8 cellular contexts compared by ENCODE assay signal in the genomic region with DNA sequence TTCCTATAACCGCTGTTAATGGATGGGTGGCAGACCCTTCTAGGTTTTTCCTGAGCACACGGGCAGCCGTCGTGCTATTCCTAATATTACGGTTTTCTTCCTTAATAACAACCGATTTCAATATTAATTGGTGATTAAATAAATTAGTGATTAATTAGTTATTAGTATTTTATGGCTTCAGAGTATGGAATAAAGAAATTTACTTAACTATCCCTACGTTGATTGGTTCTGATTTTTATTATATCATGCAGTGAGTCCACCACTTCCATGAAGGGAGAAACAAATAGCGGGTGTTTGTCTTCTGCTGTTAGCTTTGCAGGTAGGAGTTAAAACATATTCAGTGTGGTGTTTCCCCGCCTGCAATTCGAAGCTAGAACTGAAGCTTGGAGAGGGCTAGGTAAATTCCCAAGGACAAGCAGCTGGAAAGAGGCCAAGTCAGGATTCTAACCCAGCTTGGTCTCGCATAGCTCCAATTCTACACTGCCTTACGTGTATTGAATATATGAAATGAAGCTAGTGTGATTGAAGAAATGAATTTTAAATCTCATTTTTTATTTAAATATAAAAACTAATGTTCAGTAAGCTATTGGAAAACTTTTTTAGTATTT. TPM values are rescaled to one million over a fixed set of nuclear protein-coding genes. Genes with fewer than 3 reads are reported as not detected.
A peak's percentile ranks its signal among the peaks of the same experiment; 100 is the strongest.
DNase-seq lines count a peak whose midpoint lies in the region; ATAC-seq, FAIRE-seq and TF ChIP-seq lines count a peak whose summit lies in the region.

No MANE protein-coding gene starts in this region.

- H3K9me3 ChIP-seq in HUES48 (ENCODE audit: control insufficient read depth, insufficient read depth, low read length) (no peaks in the 10 kb centered on the region), pancreas (no peaks in the 10 kb centered on the region)

- peak; percentile 5 for FAIRE-seq in pancreas (lab: Jason Lieb, UNC)

- DNase-seq in AG10803 (ENCODE audit: low read depth) = no peak
- no peak for DNase-seq in activated CD8-positive, alpha-beta T cell treated with anti-CD3 and anti-CD28 coated beads for 36 hours
- DNase-seq in glomerular endothelial cell (ENCODE audit: extremely low read depth, low read depth, low spot score) = peak; percentile 5
- peak in 3 of 6 donors; percentile 55 to 71 (median 61) for DNase-seq in pancreas
- DNase-seq in germinal center (ENCODE audit: low spot score) = no peak

- peak overlapping the region; percentile 99 for H3K4me3 Mint-ChIP-seq in activated CD8-positive, alpha-beta T cell treated with anti-CD3 and anti-CD28 coated beads for 36 hours

- H3K27ac ChIP-seq in HUES48 (ENCODE audit: low read depth, low read length) = peak overlapping the region; percentile 91
- peak overlapping the region; percentile 82 to 95 (median 94) for H3K27ac ChIP-seq in pancreas

- H3K27ac Mint-ChIP-seq in activated CD8-positive, alpha-beta T cell treated with anti-CD3 and anti-CD28 coated beads for 36 hours = peak overlapping the region; percentile 100

- H3K4me1 Mint-ChIP-seq in activated CD8-positive, alpha-beta T cell treated with anti-CD3 and anti-CD28 coated beads for 36 hours (ENCODE audit: low read depth) = peaks cover 38% of the 10 kb centered on the region

- H3K36me3 Mint-ChIP-seq in activated CD8-positive, alpha-beta T cell treated with anti-CD3 and anti-CD28 coated beads for 36 hours (ENCODE audit: low read depth) = peaks cover 36% of the 10 kb centered on the region

- H3K4me3 ChIP-seq in AG10803 (ENCODE audit: low read length) = peak overlapping the region; percentile 92
- peak overlapping the region; percentile 97 for H3K4me3 ChIP-seq in HUES48 (ENCODE audit: low read depth, low read length)
- H3K4me3 ChIP-seq in pancreas = peak overlapping the region; percentile 52 to 67 (median 64)

- 4 to 5% methylated on average over 12 of the region's 12 CpGs for whole genome bisulfite sequencing in pancreas, 2 donors

- ATAC-seq in activated CD8-positive, alpha-beta T cell treated with anti-CD3 and anti-CD28 coated beads for 36 hours = no peak
- ATAC-seq in pancreas (peak; percentile 45 to 71 (median 66)), HG02759 (IDR thresholded peaks at IDR 0.05; ENCODE audit: unreplicated experiment) (no peak), GM21526 (IDR thresholded peaks at IDR 0.05; ENCODE audit: low FRiP score, unreplicated experiment) (no peak)

- TF ChIP-seq CTCF in AG10803 (conservative IDR thresholded peaks at IDR 0.05; ENCODE audit: low read length) (no peak), pancreas (IDR thresholded peaks at IDR 0.05) (no peak)
- no peak for TF ChIP-seq CTCF in activated CD8-positive, alpha-beta T cell treated with anti-CD3 and anti-CD28 coated beads for 36 hours (IDR thresholded peaks at IDR 0.05)

- peak overlapping the region; percentile 95 for H3K9ac ChIP-seq in HUES48 (ENCODE audit: low read depth, low read length)

- H3K4me1 ChIP-seq in HUES48 (ENCODE audit: control insufficient read depth, insufficient read depth, low read length) = peaks cover 16% of the 10 kb centered on the region
- H3K4me1 ChIP-seq in pancreas = peaks cover 19 to 28% (median 23%) of the 10 kb centered on the region in 3 donors

- H3K9me3 Mint-ChIP-seq in activated CD8-positive, alpha-beta T cell treated with anti-CD3 and anti-CD28 coated beads for 36 hours = no peaks in the 10 kb centered on the region

- H3K36me3 ChIP-seq in HUES48 (ENCODE audit: control insufficient read depth, insufficient read depth, low read length) (peaks cover 20% of the 10 kb centered on the region), pancreas (no peaks in the 10 kb centered on the region)

- CTCF ChIA-PET in activated CD8-positive, alpha-beta T cell treated with anti-CD3 and anti-CD28 coated beads for 36 hours (lab: Charles Lee) = no interaction called here

- POLR2A ChIA-PET in activated CD8-positive, alpha-beta T cell treated with anti-CD3 and anti-CD28 coated beads for 36 hours (lab: Charles Lee) = interaction anchor here (0.7 to 1.0 kb wide), 2 partner anchors 12 to 106 kb away, joined by 3 read pairs; no protein-coding TSS in a partner anchor

- no peaks in the 10 kb centered on the region for H3K27me3 Mint-ChIP-seq in activated CD8-positive, alpha-beta T cell treated with anti-CD3 and anti-CD28 coated beads for 36 hours

- H3K27me3 ChIP-seq in HUES48 (ENCODE audit: control insufficient read depth, insufficient read depth, low read length) (no peaks in the 10 kb centered on the region), pancreas (no peaks in the 10 kb centered on the region)

- intact Hi-C loops in activated CD8-positive, alpha-beta T cell treated with anti-CD3 and anti-CD28 coated beads for 36 hours (cut with micrococcal nuclease) = no loop called here
- intact Hi-C loops in pancreas (cut with DNase I) = no loop called here

RNA-seq across cellular contexts. Expression of a gene that starts 0.9 kb away (rescaled TPM):
- total RNA-seq in activated CD8-positive, alpha-beta T cell treated with anti-CD3 and anti-CD28 coated beads for 36 hours = 10 to 100 TPM; 21.2 to 21.7 TPM
- 14.1 and 21.9 TPM in 2 replicates for total RNA-seq in glomerular endothelial cell
- 10 to 100 TPM in 3 of 6 donors, 1 to 10 TPM in 3; 5.9 to 13.2 (median 9.3) TPM for total RNA-seq in pancreas
- polyA plus RNA-seq in pancreas = 1 to 10 TPM; 4.2 to 7.8 TPM

Comparison
In these comparisons a context has a peak if more than half of its experiments do, and no peak if none do; other contexts are left out.
1. ATAC-seq: peak in pancreas (4 of 4); none in activated CD8-positive, alpha-beta T cell treated with anti-CD3 and anti-CD28 coated beads for 36 hours (single experiment), HG02759 (single experiment) and GM21526 (single experiment).
2. Peak in every context shown above with its lines, with median percentiles within 50 percentile points of each other: H3K4me3 ChIP-seq.